1 cellular context compared by ENCODE assay signal in genomic region chr17:38873646-38874380, GRCh38.
TF ChIP-seq lines count a peak whose summit lies in the region.

No MANE protein-coding gene starts in this region.

TF ChIP-seq in HepG2, 621 proteins besides CTCF, POLR2A, EP300 and RAD21:
- peak; percentile 52; the same call in 1 of the 2 replicates for TF ChIP-seq TBX2 (CRISPR knock-in tag; IDR thresholded peaks at IDR 0.05; ENCODE audit: borderline replicate concordance)
- peak; percentile 47; the same call in 1 of the 2 replicates for TF ChIP-seq RFX3 (CRISPR knock-in tag; IDR thresholded peaks at IDR 0.05)
- no peak for TF ChIP-seq ZNF644 (CRISPR knock-in tag; IDR thresholded peaks at IDR 0.05; ENCODE audit: low read depth)
- TF ChIP-seq SRF (IDR thresholded peaks at IDR 0.05; ENCODE audit: low read depth, low read length) = no peak
- TF ChIP-seq HIC2 (CRISPR knock-in tag; IDR thresholded peaks at IDR 0.05; ENCODE audit: low read depth) = peak; percentile 44; the same call in 1 of the 2 replicates
- TF ChIP-seq HNRNPL (IDR thresholded peaks at IDR 0.05; ENCODE audit: low read depth, low read length) = 0 out of 2 replicates have a peak, but pooled peaks have one; percentile 44
- TF ChIP-seq ZNF883 (CRISPR knock-in tag; IDR thresholded peaks at IDR 0.05; ENCODE audit: not compliant biosample characterization) = no peak
- TF ChIP-seq POLR2AphosphoS2 (IDR thresholded peaks at IDR 0.05; ENCODE audit: low read depth, low read length) = no peak
- TF ChIP-seq RBM22 (optimal IDR thresholded peaks at IDR 0.05; ENCODE audit: low read length) = peak; percentile 43
- no peak for TF ChIP-seq ATF5 (CRISPR knock-in tag; IDR thresholded peaks at IDR 0.05; ENCODE audit: low read depth)
- TF ChIP-seq RFX1 (IDR thresholded peaks at IDR 0.05) = peak; percentile 39; the same call in 1 of the 2 replicates
- TF ChIP-seq ZKSCAN1 (IDR thresholded peaks at IDR 0.05; ENCODE audit: low read length) = no peak
- TF ChIP-seq ZFP91 (CRISPR knock-in tag; IDR thresholded peaks at IDR 0.05; ENCODE audit: borderline replicate concordance) = 0 out of 2 replicates have a peak, but pooled peaks have one; percentile 13
- no peak for TF ChIP-seq THAP9 (CRISPR knock-in tag; IDR thresholded peaks at IDR 0.05; ENCODE audit: borderline replicate concordance)
- no peak for TF ChIP-seq ZSCAN25 (CRISPR knock-in tag; IDR thresholded peaks at IDR 0.05)
- TF ChIP-seq ETV5 (CRISPR knock-in tag; IDR thresholded peaks at IDR 0.05; ENCODE audit: borderline replicate concordance) = 0 out of 2 replicates have a peak, but pooled peaks have one; percentile 8
- no peak for TF ChIP-seq BRD4 (CRISPR knock-in tag; IDR thresholded peaks at IDR 0.05)
- TF ChIP-seq FOSL2 (CRISPR knock-in tag; IDR thresholded peaks at IDR 0.05) = peak; percentile 42
- TF ChIP-seq ZNF468 (CRISPR knock-in tag; IDR thresholded peaks at IDR 0.05) = no peak
- no peak for TF ChIP-seq FOXP4 (CRISPR knock-in tag; IDR thresholded peaks at IDR 0.05)
- TF ChIP-seq STAT5B (CRISPR knock-in tag; IDR thresholded peaks at IDR 0.05) = no peak
- peak; percentile 51 for TF ChIP-seq ZNF687 (CRISPR knock-in tag; IDR thresholded peaks at IDR 0.05)
- TF ChIP-seq ZNF280B (CRISPR knock-in tag; IDR thresholded peaks at IDR 0.05; ENCODE audit: borderline replicate concordance) = peak; percentile 30; the same call in 1 of the 2 replicates
